16 cellular contexts compared by ENCODE assay signal in genomic region chr19:33264881-33265445, GRCh38. TPM values are rescaled to one million over a fixed set of nuclear protein-coding genes. Genes with fewer than 3 reads are reported as not detected.
A peak's percentile ranks its signal among the peaks of the same experiment; 100 is the strongest.
DNase-seq lines count a peak whose midpoint lies in the region; FAIRE-seq and TF ChIP-seq lines count a peak whose summit lies in the region.
"Had no signal": no experiment of that assay in that cellular context is flagged by ENCODE, and none has a peak within 500 bp of the region (broad histone marks: within the 10 kb centered on the region; RNA-seq: fewer than 3 reads in every experiment).

No MANE protein-coding gene starts in this region.

- H2BK20ac ChIP-seq in H1 (ENCODE audit: low read length) = no peak overlapping the region

- no peaks in the 10 kb centered on the region for H3K9me3 Mint-ChIP-seq in T-helper 2 cell treated with Interferon-gamma antibody and Interleukin-4, amounts not matched to agents 5 μg/mL and 100 μg/mL, for 36 hours

- H3K18ac ChIP-seq in H1 (ENCODE audit: extremely low read depth, low read length) = no peak overlapping the region

- no peak for TF ChIP-seq POLR2A in H1 (IDR thresholded peaks at IDR 0.05; ENCODE audit: control extremely low read depth in 1 of 2, low read depth in 2 of 2, low read length in 2 of 2)

- no peak overlapping the region for H2BK15ac ChIP-seq in H1 (ENCODE audit: low read length)

- peak; percentile 34 for DNase-seq in NCI-H146 (lab: John Stamatoyannopoulos, UW)
- no peak for DNase-seq in NCI-H146 treated with DMSO at 0.1 percent for 48 hours (lab: John Stamatoyannopoulos, UW; ENCODE audit: unreplicated experiment)
- DNase-seq in NCI-H69 (lab: John Stamatoyannopoulos, UW) = peak; percentile 57
- no peak for DNase-seq in H1 (ENCODE audit: low read depth in 1 of 2, low spot score in 2 of 2)
- no peak for DNase-seq in posterior vena cava (ENCODE audit: low spot score)
- DNase-seq in Kasumi-1 (lab: John Stamatoyannopoulos, UW) = no peak
- no peak for DNase-seq in T-helper 2 cell treated with Interferon-gamma antibody and Interleukin-4, amounts not matched to agents 5 μg/mL and 100 μg/mL, for 36 hours (ENCODE audit: low spot score)
- DNase-seq: 8988T; AML-193; CD4-positive, CD25-positive, alpha-beta regulatory T cell; DMS53; GF-D8; IMR-90; KBM-7 had no signal

- no peak overlapping the region for H3K4me3 Mint-ChIP-seq in T-helper 2 cell treated with Interferon-gamma antibody and Interleukin-4, amounts not matched to agents 5 μg/mL and 100 μg/mL, for 36 hours
- H3K4me3 Mint-ChIP-seq: CD4-positive, CD25-positive, alpha-beta regulatory T cell had no signal

- CTCF ChIA-PET in H1 (lab: Charles Lee; ENCODE audit: partially characterized antibody) = interaction anchor here (0.7 to 2.0 kb wide), 8 partner anchors 10 to 434 kb away, joined by 3 to 7 read pairs (median 3); no protein-coding TSS in a partner anchor

- H2AK5ac ChIP-seq in H1 (ENCODE audit: low read depth, low read length) = 0 out of 2 replicates have a peak overlapping the region, but pooled peaks have one; percentile 39

- POLR2A ChIA-PET in H1 (lab: Charles Lee; ENCODE audit: partially characterized antibody) = interaction anchor here (1.0 to 3.1 kb wide), 2 partner anchors 10 to 39 kb away, joined by 3 to 8 read pairs; partner anchors contain the start of gene SLC7A10

- FAIRE-seq in H1 (lab: Jason Lieb, UNC) = no peak
- FAIRE-seq: H54 had no signal

- H3K27me3 ChIP-seq in H1 (replicated peaks in 1 of 4; ENCODE audit: control insufficient read depth in 3 of 4, extremely low read depth in 1 of 4, insufficient read depth in 3 of 4, low read length in 3 of 4) = no peaks in the 10 kb centered on the region
- H3K27me3 ChIP-seq: BLaER1 had no signal

- H2BK12ac ChIP-seq in H1 (ENCODE audit: low read depth, low read length) = 0 out of 2 replicates have a peak overlapping the region, but pooled peaks have one; percentile 17

- no peaks in the 10 kb centered on the region for H3K79me1 ChIP-seq in H1 (ENCODE audit: low read depth, low read length)

- H3K9me3 ChIP-seq in H1 (ENCODE audit: insufficient read depth in 2 of 2, low read depth in 1 of 2, low read length in 1 of 2) = no peaks in the 10 kb centered on the region
- H3K9me3 ChIP-seq: BLaER1 had no signal

- no peak overlapping the region for H3K4me2 ChIP-seq in H1 (ENCODE audit: insufficient read depth in 1 of 2, low read depth in 2 of 2, low read length in 2 of 2)

- no peak overlapping the region for H3K27ac ChIP-seq in H1 (ENCODE audit: low read depth, low read length)
- H3K27ac ChIP-seq: BLaER1 had no signal

- H3K23me2 ChIP-seq in H1 (ENCODE audit: low read depth, low read length) = no peaks in the 10 kb centered on the region

- H3K56ac ChIP-seq in H1 (replicated peaks; ENCODE audit: insufficient read length, low read depth, low read length) = peak overlapping the region; percentile 4

- no peak overlapping the region for H3K4ac ChIP-seq in H1 (replicated peaks; ENCODE audit: insufficient read length, low read depth, low read length)

- TF ChIP-seq CTCF in H1 (IDR thresholded peaks at IDR 0.05; ENCODE audit: control extremely low read depth in 1 of 3, insufficient read depth in 1 of 3, low read depth in 1 of 3, low read length in 3 of 3) = no peak

- H3K14ac ChIP-seq in H1 (ENCODE audit: insufficient read length) = no peak overlapping the region

- TF ChIP-seq RAD21 in H1 (IDR thresholded peaks at IDR 0.05 in 1 of 2, conservative IDR thresholded peaks at IDR 0.05 in 1 of 2; ENCODE audit: low read depth in 2 of 2, low read length in 2 of 2) = no peak

- H4K20me1 ChIP-seq in H1 (replicated peaks in 1 of 2; ENCODE audit: control insufficient read depth in 1 of 2, insufficient read depth in 2 of 2, low read length in 2 of 2) = no peaks in the 10 kb centered on the region
- H4K20me1 ChIP-seq: BLaER1 had no signal

- H3K36me3 ChIP-seq in H1 (ENCODE audit: control insufficient read depth in 2 of 4, insufficient read depth in 4 of 4, low read length in 3 of 4) = no peaks in the 10 kb centered on the region
- H3K36me3 ChIP-seq: BLaER1 had no signal

- no peak overlapping the region for H4K5ac ChIP-seq in H1 (ENCODE audit: insufficient read length, low read depth, low read length)

- no peak overlapping the region for H3K23ac ChIP-seq in H1 (ENCODE audit: insufficient read length)

- H2BK120ac ChIP-seq in H1 (replicated peaks; ENCODE audit: low read depth, low read length) = no peak overlapping the region

- no peak overlapping the region for H2AFZ ChIP-seq in H1 (ENCODE audit: low read length)

- no peaks in the 10 kb centered on the region for H3K79me2 ChIP-seq in H1 (ENCODE audit: control insufficient read depth in 1 of 2, insufficient read depth in 2 of 2, low read length in 2 of 2)

- peak overlapping the region in 1 of 4 experiments; percentile 21; a peak in 1 of 7 replicates for H3K9ac ChIP-seq in H1 (replicated peaks in 1 of 4; ENCODE audit: extremely low read depth in 1 of 4, low read depth in 3 of 4, low read length in 3 of 4)
- H3K9ac ChIP-seq: BLaER1 had no signal

- TF ChIP-seq EP300 in H1 (IDR thresholded peaks at IDR 0.05; ENCODE audit: borderline replicate concordance in 1 of 2, low read depth in 2 of 2, low read length in 2 of 2) = no peak

- no peak overlapping the region for H3K27ac Mint-ChIP-seq in T-helper 2 cell treated with Interferon-gamma antibody and Interleukin-4, amounts not matched to agents 5 μg/mL and 100 μg/mL, for 36 hours
- H3K27ac Mint-ChIP-seq: CD4-positive, CD25-positive, alpha-beta regulatory T cell had no signal

- H3K27me3 Mint-ChIP-seq in T-helper 2 cell treated with Interferon-gamma antibody and Interleukin-4, amounts not matched to agents 5 μg/mL and 100 μg/mL, for 36 hours (ENCODE audit: low read depth) = no peaks in the 10 kb centered on the region

- H3K4me1 Mint-ChIP-seq in T-helper 2 cell treated with Interferon-gamma antibody and Interleukin-4, amounts not matched to agents 5 μg/mL and 100 μg/mL, for 36 hours (ENCODE audit: low read depth) = peaks cover 4% of the 10 kb centered on the region

- no peak overlapping the region for H2BK5ac ChIP-seq in H1 (ENCODE audit: low read depth, low read length)

- whole genome bisulfite sequencing in H1 (ENCODE audit: extremely low coverage in 1 of 2, insufficient coverage in 1 of 2, insufficient read length in 1 of 2, insufficient replicate concordance in 2 of 2, low coverage in 1 of 2, low lambda C conversion rate in 2 of 2, missing lambda C conversion rate in 1 of 2), 2 experiments = 88% methylated on average over 14 of the region's 14 CpGs; no CpG with 5 or more reads in 1 of the 2 experiments

- H3K36me3 Mint-ChIP-seq in T-helper 2 cell treated with Interferon-gamma antibody and Interleukin-4, amounts not matched to agents 5 μg/mL and 100 μg/mL, for 36 hours (ENCODE audit: low read depth) = no peaks in the 10 kb centered on the region
- H3K36me3 Mint-ChIP-seq: CD4-positive, CD25-positive, alpha-beta regulatory T cell had no signal

- H4K8ac ChIP-seq in H1 (ENCODE audit: extremely low read depth, insufficient read depth, low read length) = no peak overlapping the region

- intact Hi-C loops in posterior vena cava (cut with DNase I) = no loop called here

- no peak overlapping the region for H4K91ac ChIP-seq in H1 (replicated peaks; ENCODE audit: insufficient read length, low read length)

- H3K4me3 ChIP-seq in H1 (ENCODE audit: extremely low read depth in 1 of 4, insufficient read depth in 2 of 4, low read depth in 3 of 4, low read length in 4 of 4) = no peak overlapping the region
- H3K4me3 ChIP-seq: BLaER1 had no signal

- peaks cover 0 to 7% (median 0%) of the 10 kb centered on the region in 4 experiments; a peak in 1 of 7 replicates for H3K4me1 ChIP-seq in H1 (replicated peaks in 1 of 4; ENCODE audit: control insufficient read depth in 3 of 4, insufficient read depth in 4 of 4, low read length in 3 of 4)

TF ChIP-seq in H1, 55 proteins besides CTCF, POLR2A, EP300 and RAD21 (continues in another document):
- TF ChIP-seq HDAC2 (IDR thresholded peaks at IDR 0.05; ENCODE audit: borderline replicate concordance in 1 of 2, low read depth in 2 of 2, low read length in 2 of 2) = no peak
- TF ChIP-seq BACH1 (IDR thresholded peaks at IDR 0.05; ENCODE audit: low read length) = no peak
- no peak for TF ChIP-seq NANOG (IDR thresholded peaks at IDR 0.05; ENCODE audit: insufficient read depth, low read depth, low read length, poor library complexity, severe bottlenecking)
- TF ChIP-seq SP1 (IDR thresholded peaks at IDR 0.05; ENCODE audit: low read depth, low read length) = no peak
- no peak for TF ChIP-seq JUN (IDR thresholded peaks at IDR 0.05; ENCODE audit: low read depth, low read length)
- no peak for TF ChIP-seq SRF (IDR thresholded peaks at IDR 0.05; ENCODE audit: low read depth, low read length)
- TF ChIP-seq SUZ12 (IDR thresholded peaks at IDR 0.05; ENCODE audit: low read length) = no peak
- no peak for TF ChIP-seq CEBPB (IDR thresholded peaks at IDR 0.05; ENCODE audit: low read depth, low read length)
- no peak for TF ChIP-seq CREB1 (IDR thresholded peaks at IDR 0.05)
- no peak for TF ChIP-seq TAF7 (optimal IDR thresholded peaks at IDR 0.05; ENCODE audit: borderline replicate concordance, low read depth, low read length)
- no peak for TF ChIP-seq KDM4A (IDR thresholded peaks at IDR 0.05; ENCODE audit: low read depth, low read length, severe bottlenecking)
- no peak for TF ChIP-seq JUND (IDR thresholded peaks at IDR 0.05; ENCODE audit: low read length)

RNA-seq across cellular contexts. Expression of gene CEBPA, which starts 37.4 kb away (rescaled TPM):
- 2.7 and 3.0 TPM in 2 replicates for total RNA-seq in H1 (2021; fragmentation: NEBNext Ultra II Directional; extraction: Animal tissue kit (Norgen Biotek cat#: 25700))
- polyA plus RNA-seq in H1 (2011; rRNA removed) = 2.0 and 2.4 TPM in 2 replicates
- 2.1 TPM for polyA plus RNA-seq in H1 (2011; cell fraction: cytosol; rRNA removed)
- 1.4 TPM for polyA plus RNA-seq in H1 (2011; cell fraction: nucleus; rRNA removed)
- 1.1 to 1.9 TPM (median 1.5 TPM) in 4 replicates for polyA plus RNA-seq in H1 (2012, experiment 1 of 2)
- polyA plus RNA-seq in H1 (2012, experiment 2 of 2) = 1.4 TPM
- polyA plus RNA-seq in H1 (2013, experiment 1 of 2) = 1.5 TPM
- polyA plus RNA-seq in H1 (2013, experiment 2 of 2) = 1.3 TPM
- polyA minus RNA-seq in H1 (2011; rRNA and poly(A)+ RNA removed) = 1.4 and 1.6 TPM in 2 replicates
- 2.1 TPM for polyA minus RNA-seq in H1 (2011; cell fraction: cytosol; rRNA and poly(A)+ RNA removed)
- polyA minus RNA-seq in H1 (2011; cell fraction: nucleus; rRNA and poly(A)+ RNA removed) = 6.4 TPM
- 1 to 10 TPM; 6.3 to 8.0 TPM for total RNA-seq in posterior vena cava

RNA-seq across cellular contexts. Expression of gene SLC7A10, which starts 39.3 kb away (rescaled TPM):
- total RNA-seq in H1 (2021; fragmentation: NEBNext Ultra II Directional; extraction: Animal tissue kit (Norgen Biotek cat#: 25700)) = 3.2 and 3.7 TPM in 2 replicates
- 7.1 and 11.5 TPM in 2 replicates for polyA plus RNA-seq in H1 (2011; rRNA removed)
- 5.3 TPM for polyA plus RNA-seq in H1 (2011; cell fraction: cytosol; rRNA removed)
- 17.8 TPM for polyA plus RNA-seq in H1 (2011; cell fraction: nucleus; rRNA removed)
- polyA plus RNA-seq in H1 (2012, experiment 1 of 2) = 3.7 to 6.3 TPM (median 4.5 TPM) in 4 replicates
- 3.0 TPM for polyA plus RNA-seq in H1 (2012, experiment 2 of 2)
- 4.2 TPM for polyA plus RNA-seq in H1 (2013, experiment 1 of 2)
- 4.0 TPM for polyA plus RNA-seq in H1 (2013, experiment 2 of 2)
- 2.2 and 2.9 TPM in 2 replicates for polyA minus RNA-seq in H1 (2011; rRNA and poly(A)+ RNA removed)
- polyA minus RNA-seq in H1 (2011; cell fraction: cytosol; rRNA and poly(A)+ RNA removed) = 3.4 TPM
- polyA minus RNA-seq in H1 (2011; cell fraction: nucleus; rRNA and poly(A)+ RNA removed) = 3.1 TPM
- not detected for total RNA-seq in posterior vena cava
- total RNA-seq: CD4-positive, CD25-positive, alpha-beta regulatory T cell; IMR-90 had no signal
- polyA plus RNA-seq: IMR-90 had no signal

Comparison
In these comparisons a context has a peak if more than half of its experiments do, and no peak if none do; other contexts are left out.
1. DNase-seq: peak in NCI-H146 (single experiment) and NCI-H69 (single experiment); none in NCI-H146 treated with DMSO at 0.1 percent for 48 hours (single experiment), H1 (0 of 2), posterior vena cava (single experiment), Kasumi-1 (0 of 2) and T-helper 2 cell treated with Interferon-gamma antibody and Interleukin-4, amounts not matched to agents 5 μg/mL and 100 μg/mL, for 36 hours (single experiment).